Comparison of ENCODE assay signal across 14 cellular contexts in genomic region chr1:201760516-201760915, GRCh38.
A peak's percentile ranks its signal among the peaks of the same experiment; 100 is the strongest.
DNase-seq lines count a peak whose midpoint lies in the region; ATAC-seq and TF ChIP-seq lines count a peak whose summit lies in the region.
"Had no signal": no experiment of that assay in that cellular context is flagged by ENCODE, and none has a peak within 500 bp of the region (broad histone marks: within the 10 kb centered on the region; RNA-seq: fewer than 3 reads in every experiment).

No MANE protein-coding gene starts in this region.

- H3K27ac Mint-ChIP-seq in nephron: peak overlapping the region; percentile 79 to 93 (median 88)

- 84 to 100% (median 90%) methylated on average over 1 of the region's 1 CpG for WGBS in adrenal gland, 4 donors

- intact Hi-C loops in Panc1 (cut with micrococcal nuclease; ENCODE audit: unreplicated experiment) (no loop called here), dorsolateral prefrontal cortex (cut with DNase I) (no loop called here), breast epithelium (cut with DNase I; ENCODE audit: low total_unique reads) (loop anchor here (1.0 kb wide), 1 partner anchor 20 kb away; no protein-coding TSS in a partner anchor), adrenal gland (cut with DNase I) (no loop called here)

- no peak for TF ChIP-seq POLR2A in breast epithelium (IDR thresholded peaks at IDR 0.05)
- TF ChIP-seq POLR2A in adrenal gland (IDR thresholded peaks at IDR 0.05): no peak

- peaks cover 76% of the 10 kb centered on the region for H3K4me1 Mint-ChIP-seq in nephron

- DNase-seq in Panc1 (ENCODE audit: low read depth, low spot score) (no peak), dorsolateral prefrontal cortex (no peak), breast epithelium (ENCODE audit: low spot score in 2 of 2) (no peak), NCI-H2081 treated with DMSO at 0.1 percent for 48 hours (lab: John Stamatoyannopoulos, UW) (no peak), ACHN (no peak), adrenal gland (no peak)
- DNase-seq: activated T-cell treated with anti-CD3 and anti-CD28 coated beads, Interleukin-2, amount 50 U/mL, for 48 hours; left cardiac atrium; naive B cell; stimulated activated CD4-positive, alpha-beta T cell treated with anti-CD3 and anti-CD28 coated beads, Interleukin-4, amount 100 ng/mL, for 24 hours had no signal

- peaks cover 88% of the 10 kb centered on the region for H3K79me2 ChIP-seq in ACC112 (ENCODE audit: control insufficient read depth, insufficient read depth, low read length, unreplicated experiment)

- peak overlapping the region; percentile 99 for H3K27ac ChIP-seq in ACC112 (ENCODE audit: low read depth, low read length)
- H3K27ac ChIP-seq in Panc1 (ENCODE audit: low read length): peak overlapping the region; percentile 26; the same call in 1 of the 2 replicates
- peak overlapping the region in 57 of 59 donors; percentile 11 to 90 (median 79) for H3K27ac ChIP-seq in dorsolateral prefrontal cortex
- no peak overlapping the region for H3K27ac ChIP-seq in breast epithelium
- no peak overlapping the region for H3K27ac ChIP-seq in adrenal gland
- H3K27ac ChIP-seq: RWPE1 had no signal

- H3K4me1 ChIP-seq in ACC112 (ENCODE audit: control insufficient read depth, insufficient read depth, low read length, unreplicated experiment): peaks cover 98% of the 10 kb centered on the region
- H3K4me1 ChIP-seq in Panc1 (ENCODE audit: control insufficient read depth, insufficient read depth, low read length): peaks cover 3% of the 10 kb centered on the region; the same call in 1 of the 2 replicates
- no peaks in the 10 kb centered on the region for H3K4me1 ChIP-seq in breast epithelium
- peaks cover 0 to 19% of the 10 kb centered on the region in 2 donors for H3K4me1 ChIP-seq in adrenal gland (replicated peaks in 1 of 2)

- TF ChIP-seq CTCF in Panc1 (IDR thresholded peaks at IDR 0.05): no peak
- no peak for TF ChIP-seq CTCF in dorsolateral prefrontal cortex (IDR thresholded peaks at IDR 0.05 in 54 of 56, conservative IDR thresholded peaks at IDR 0.05 in 2 of 56; ENCODE audit: low read depth in 1 of 56, partially characterized antibody in 56 of 56)
- no peak for TF ChIP-seq CTCF in nephron (IDR thresholded peaks at IDR 0.05; ENCODE audit: unreplicated experiment in 3 of 3)
- no peak for TF ChIP-seq CTCF in breast epithelium (IDR thresholded peaks at IDR 0.05)
- no peak for TF ChIP-seq CTCF in adrenal gland (IDR thresholded peaks at IDR 0.05)

- no peak for ATAC-seq in Panc1
- ATAC-seq: left cardiac atrium had no signal

- no peaks in the 10 kb centered on the region for H3K27me3 Mint-ChIP-seq in nephron (ENCODE audit: low read depth)
- H3K27me3 Mint-ChIP-seq: naive B cell had no signal

- POLR2A ChIA-PET in Panc1 (lab: Charles Lee): no interaction called here

- no peak overlapping the region for H3K4me3 Mint-ChIP-seq in nephron
- H3K4me3 Mint-ChIP-seq: naive B cell had no signal

- no peak overlapping the region for H2AFZ ChIP-seq in ACC112 (ENCODE audit: low read length, unreplicated experiment)

- in situ Hi-C loops in Panc1 (cut with HindIII; ENCODE audit: low pct_unique_long_range_greater_than_20kb, low sequenced_read_pairs) (no loop called here), ACHN (cut with HindIII; ENCODE audit: low pct_ligation_motif_present, low pct_unique_long_range_greater_than_20kb, low sequenced_read_pairs) (no loop called here)

- H3K9me3 ChIP-seq in Panc1 (ENCODE audit: control insufficient read depth, insufficient read depth, low read depth, low read length) (no peaks in the 10 kb centered on the region), breast epithelium (no peaks in the 10 kb centered on the region), adrenal gland (replicated peaks in 1 of 3) (no peaks in the 10 kb centered on the region)
- H3K9me3 ChIP-seq: right atrium auricular region had no signal

- H3K36me3 Mint-ChIP-seq in nephron (ENCODE audit: low read depth): no peaks in the 10 kb centered on the region
- H3K36me3 Mint-ChIP-seq: naive B cell had no signal

- H3K27me3 ChIP-seq in ACC112 (ENCODE audit: insufficient read depth, low read length): no peaks in the 10 kb centered on the region
- H3K27me3 ChIP-seq in Panc1 (ENCODE audit: control insufficient read depth, insufficient read depth, low read length): no peaks in the 10 kb centered on the region
- H3K27me3 ChIP-seq in dorsolateral prefrontal cortex: no peaks in the 10 kb centered on the region
- no peaks in the 10 kb centered on the region for H3K27me3 ChIP-seq in breast epithelium
- no peaks in the 10 kb centered on the region for H3K27me3 ChIP-seq in adrenal gland
- H3K27me3 ChIP-seq: right atrium auricular region had no signal

- CTCF ChIA-PET in Panc1 (lab: Charles Lee): interaction anchor here (0.6 kb wide), 1 partner anchor 51 kb away, joined by 3 read pairs; no protein-coding TSS in a partner anchor

- H3K36me3 ChIP-seq in ACC112 (ENCODE audit: insufficient read depth, low read length): peaks cover 16% of the 10 kb centered on the region; the same call in 1 of the 2 replicates
- no peaks in the 10 kb centered on the region for H3K36me3 ChIP-seq in Panc1 (ENCODE audit: control insufficient read depth, insufficient read depth, low read length)
- H3K36me3 ChIP-seq in breast epithelium: no peaks in the 10 kb centered on the region
- no peaks in the 10 kb centered on the region for H3K36me3 ChIP-seq in adrenal gland (replicated peaks in 1 of 2)
- H3K36me3 ChIP-seq: right atrium auricular region had no signal

- no peaks in the 10 kb centered on the region for H3K9me3 Mint-ChIP-seq in nephron
- H3K9me3 Mint-ChIP-seq: naive B cell had no signal

- H3K4me3 ChIP-seq in ACC112 (ENCODE audit: low read depth, low read length) (peak overlapping the region; percentile 20; the same call in 1 of the 2 replicates), Panc1 (ENCODE audit: low read depth in 2 of 2, low read length in 2 of 2) (no peak overlapping the region), dorsolateral prefrontal cortex (peak overlapping the region in 4 of 59 donors; percentile 2 to 7 (median 4)), breast epithelium (no peak overlapping the region), adrenal gland (no peak overlapping the region)
- H3K4me3 ChIP-seq: right atrium auricular region had no signal

- BruUV-seq in Panc1 (replicated peaks; lab: Mats Ljungman, UMichigan): no TSS peak

Comparison
In these comparisons a context has a peak if more than half of its experiments do, and no peak if none do; other contexts are left out.
1. H3K27ac ChIP-seq: peak in ACC112 (single experiment), Panc1 (single experiment) and dorsolateral prefrontal cortex (57 of 59); none in breast epithelium (0 of 2) and adrenal gland (0 of 5).